Comparison of ENCODE assay signal across 22 cellular contexts in the genomic region with DNA sequence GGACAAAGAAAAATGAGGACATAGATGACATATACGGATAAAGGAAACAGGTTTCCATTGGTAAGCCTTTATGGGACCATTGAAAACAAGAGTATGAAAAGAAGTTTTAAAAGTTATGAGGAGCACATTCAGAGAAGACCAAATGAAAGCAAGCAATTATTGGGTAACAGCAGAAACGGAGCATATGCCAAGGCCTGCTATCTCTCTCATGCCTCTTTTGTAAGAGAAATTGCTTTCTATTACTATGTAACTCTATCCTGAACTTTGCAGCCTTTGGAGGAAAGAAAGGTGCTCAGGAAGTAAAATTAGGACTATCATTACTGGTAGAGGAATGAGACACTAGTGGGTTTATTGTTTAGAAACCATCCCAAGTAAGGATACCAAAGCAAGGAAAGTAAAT.
"Had no signal": no experiment of that assay in that cellular context is flagged by ENCODE, and none has a peak within 500 bp of the region (broad histone marks: within the 10 kb centered on the region; RNA-seq: fewer than 3 reads in every experiment).

No MANE protein-coding gene starts in this region.

- H3K36me3 ChIP-seq: adrenal gland had no signal

- H3K9me3 ChIP-seq: adrenal gland had no signal

- H3K27me3 ChIP-seq: adrenal gland had no signal

- H3K27ac ChIP-seq: SK-N-MC, VCaP had no signal

- ATAC-seq: T-cell had no signal

- DNase-seq: activated CD4-positive, alpha-beta memory T cell treated with anti-CD3 and anti-CD28 coated beads for 36 hours; activated CD4-positive, alpha-beta T cell treated with anti-CD3 and anti-CD28 coated beads, Interleukin-2, amount 10 ng/mL, durations not matched to agents 7 days and 5 days; activated CD4-positive, CD25-positive, alpha-beta regulatory T cell; activated naive CD4-positive, alpha-beta T cell treated with anti-CD3 and anti-CD28 coated beads, Interleukin-2, amount 50 U/mL, for 16 hours; activated naive CD8-positive, alpha-beta T cell treated with anti-CD3 and anti-CD28 coated beads, Interleukin-2, amount 10 ng/mL, durations not matched to agents 7 days and 5 days; activated T-cell treated with anti-CD3 and anti-CD28 coated beads for 4 hours; KG1; NCI-H1048; NCI-H1930; NCI-H2171; NCI-H226; NCI-H526; NCI-H774; SIG-M5; T-cell; T-helper 2 cell; T1000 had no signal

- FAIRE-seq: astrocyte, TTC549 had no signal

- H3K4me3 ChIP-seq: adrenal gland, SK-N-MC had no signal
